In genomic region chr9:129500166-129500862, GRCh38 we compare ENCODE assay signal across 12 cellular contexts.
DNase-seq lines count a peak whose midpoint lies in the region; ATAC-seq and TF ChIP-seq lines count a peak whose summit lies in the region.
"Had no signal": no experiment of that assay in that cellular context is flagged by ENCODE, and none has a peak within 500 bp of the region (broad histone marks: within the 10 kb centered on the region; RNA-seq: fewer than 3 reads in every experiment).

No MANE protein-coding gene starts in this region.

- no peaks in the 10 kb centered on the region for H3K27me3 ChIP-seq in left ventricle myocardium inferior (ENCODE audit: low read depth)
- H3K27me3 ChIP-seq in rectal smooth muscle tissue (ENCODE audit: control insufficient read depth, insufficient read depth, low read length), result no peaks in the 10 kb centered on the region

- H3K9ac ChIP-seq in rectal smooth muscle tissue (ENCODE audit: low read length), result no peak overlapping the region

- no peak for TF ChIP-seq CTCF in WTC11 (IDR thresholded peaks at IDR 0.05)
- no peak for TF ChIP-seq CTCF in left ventricle myocardium inferior (IDR thresholded peaks at IDR 0.05; ENCODE audit: borderline replicate concordance)
- TF ChIP-seq CTCF in GM10248 (IDR thresholded peaks at IDR 0.05; ENCODE audit: control extremely low read depth, extremely low read depth, low read depth, missing control alignments), result no peak

- in situ Hi-C loops in KBM-7 (cut with MboI; ENCODE audit: low pct_unique_long_range_greater_than_20kb, low sequenced_read_pairs), result no loop called here

- H3K4me3 Mint-ChIP-seq in WTC11, result no peak overlapping the region
- H3K4me3 Mint-ChIP-seq: activated naive CD4-positive, alpha-beta T cell treated with anti-CD3 and anti-CD28 coated beads, Interleukin-2, amount 10 ng/mL, durations not matched to agents 7 days and 5 days had no signal

- no peaks in the 10 kb centered on the region for H3K36me3 Mint-ChIP-seq in WTC11

- DNase-seq in ELF-1 (ENCODE audit: low read depth, low spot score) (peak; percentile 85), WTC11 (ENCODE audit: low spot score) (no peak), left ventricle myocardium inferior (no peak), KBM-7 (no peak), DMS53 treated with DMSO at 0.1 percent for 48 hours (lab: John Stamatoyannopoulos, UW; ENCODE audit: unreplicated experiment) (no peak), GM10248 (ENCODE audit: extremely low spot score) (no peak)
- DNase-seq: activated naive CD4-positive, alpha-beta T cell treated with anti-CD3 and anti-CD28 coated beads, Interleukin-2, amount 10 ng/mL, durations not matched to agents 7 days and 5 days; DMS79; NCI-H187 treated with DMSO at 0.1 percent for 48 hours; stimulated activated CD4-positive, alpha-beta T cell treated with anti-CD3 and anti-CD28 coated beads, Interleukin-12 subunit alpha, Interleukin-12 subunit beta, amount 100 ng/mL, for 4 hours had no signal

- H3K36me3 ChIP-seq in left ventricle myocardium inferior (peaks cover 8% of the 10 kb centered on the region), rectal smooth muscle tissue (ENCODE audit: control insufficient read depth, insufficient read depth, low read length) (peaks cover 6% of the 10 kb centered on the region)

- H3K4me1 ChIP-seq in left ventricle myocardium inferior (peaks cover 56% of the 10 kb centered on the region), rectal smooth muscle tissue (ENCODE audit: control insufficient read depth, insufficient read depth, low read length) (peaks cover 39% of the 10 kb centered on the region)

- peak overlapping the region; percentile 20 for H3K4me3 ChIP-seq in left ventricle myocardium inferior
- H3K4me3 ChIP-seq in rectal smooth muscle tissue (ENCODE audit: low read length), result no peak overlapping the region

- peaks cover 26% of the 10 kb centered on the region for H3K27me3 Mint-ChIP-seq in WTC11 (ENCODE audit: low read depth)

- intact Hi-C loops in left ventricle myocardium inferior (cut with micrococcal nuclease), result no loop called here

- CTCF ChIA-PET in WTC11 (lab: Charles Lee) (interaction anchor here (0.7 to 2.0 kb wide), 9 partner anchors 19 to 369 kb away, joined by 3 to 9 read pairs (median 4); partner anchors contain the start of gene IER5L), GM10248 (lab: Yijun Ruan, JAX) (interaction anchor here (1.0 to 1.7 kb wide), 2 partner anchors 10 to 11 kb away, joined by 3 read pairs; no protein-coding TSS in a partner anchor)

- peaks cover 39% of the 10 kb centered on the region for H3K4me1 Mint-ChIP-seq in WTC11

- H3K9me3 Mint-ChIP-seq in WTC11, result no peaks in the 10 kb centered on the region
- H3K9me3 Mint-ChIP-seq: activated naive CD4-positive, alpha-beta T cell treated with anti-CD3 and anti-CD28 coated beads, Interleukin-2, amount 10 ng/mL, durations not matched to agents 7 days and 5 days had no signal

- peak overlapping the region; percentile 25 for H3K27ac Mint-ChIP-seq in WTC11
- H3K27ac Mint-ChIP-seq: activated naive CD4-positive, alpha-beta T cell treated with anti-CD3 and anti-CD28 coated beads, Interleukin-2, amount 10 ng/mL, durations not matched to agents 7 days and 5 days had no signal

- ATAC-seq in WTC11, result peak; percentile 4; the same call in 1 of the 2 replicates
- no peak for ATAC-seq in HG02884 (IDR thresholded peaks at IDR 0.05; ENCODE audit: unreplicated experiment)

- POLR2A ChIA-PET in WTC11 (lab: Charles Lee) (no interaction called here), GM10248 (lab: Yijun Ruan, JAX) (interaction anchor here (1.1 kb wide), 1 partner anchor 322 kb away, joined by 4 read pairs; the partner anchor contains the start of gene IER5L)

- H3K9me3 ChIP-seq in left ventricle myocardium inferior (replicated peaks), result no peaks in the 10 kb centered on the region

- H3K27ac ChIP-seq in left ventricle myocardium inferior (replicated peaks) (peak overlapping the region; percentile 98), rectal smooth muscle tissue (ENCODE audit: low read depth, low read length) (peak overlapping the region; percentile 98)

TF ChIP-seq in WTC11, 78 proteins besides CTCF, POLR2A, EP300 and RAD21:
- TF ChIP-seq NFATC4 (CRISPR knock-in tag; IDR thresholded peaks at IDR 0.05) (no peak), ESRRA (CRISPR knock-in tag; IDR thresholded peaks at IDR 0.05; ENCODE audit: borderline replicate concordance) (no peak), ZMAT4 (CRISPR knock-in tag; IDR thresholded peaks at IDR 0.05) (no peak), ZNF423 (CRISPR knock-in tag; IDR thresholded peaks at IDR 0.05) (peak; percentile 14; the same call in 1 of the 2 replicates), TCF7 (CRISPR knock-in tag; IDR thresholded peaks at IDR 0.05; ENCODE audit: low read depth) (no peak), ZNF317 (CRISPR knock-in tag; IDR thresholded peaks at IDR 0.05; ENCODE audit: borderline replicate concordance, low read depth) (no peak), IRF2 (CRISPR knock-in tag; IDR thresholded peaks at IDR 0.05; ENCODE audit: borderline replicate concordance, low read depth) (no peak), ZNF416 (CRISPR knock-in tag; IDR thresholded peaks at IDR 0.05) (no peak)
